In genomic region chr17:76570457-76570856, GRCh38 we compare ENCODE assay signal across 11 cellular contexts. TPM values are rescaled to one million over a fixed set of nuclear protein-coding genes. Genes with fewer than 3 reads are reported as not detected.
"Had no signal": no experiment of that assay in that cellular context is flagged by ENCODE, and none has a peak within 500 bp of the region (broad histone marks: within the 10 kb centered on the region; RNA-seq: fewer than 3 reads in every experiment).

No MANE protein-coding gene starts in this region.

- H2AFZ ChIP-seq: hepatocyte had no signal

- DNase-seq: activated CD4-positive, alpha-beta memory T cell treated with anti-CD3 and anti-CD28 coated beads, Interleukin-2, amount 10 ng/mL, durations not matched to agents 7 days and 5 days; activated effector memory CD4-positive, alpha-beta T cell treated with Interleukin-2 at 50 U/mL for 16 hours; activated T-cell treated with anti-CD3 and anti-CD28 coated beads, Interleukin-2, amount 50 U/mL, for 24 hours; stimulated activated CD4-positive, alpha-beta T cell treated with anti-CD3 and anti-CD28 coated beads, Interleukin-2, amount 100 ng/mL, for 48 hours; T-helper 1 cell; WERI-Rb-1 had no signal

- H3K27ac ChIP-seq: coronary artery, hepatocyte, WERI-Rb-1 had no signal

- H3K4me2 ChIP-seq: hepatocyte had no signal

- ATAC-seq: esophagus mucosa; stimulated activated memory B cell treated with anti-CD40 and anti-IgM and Interleukin-4, amounts not matched to agents 10 μg/mL and 1 μg/mL and 100 μg/mL, for 72 hours had no signal

- H3K27me3 ChIP-seq: hepatocyte had no signal

- H3K4me3 ChIP-seq: coronary artery, hepatocyte had no signal

RNA-seq across cellular contexts. Expression of gene PRCD, which starts 30.6 kb away (rescaled TPM):
- total RNA-seq: activated CD4-positive, alpha-beta memory T cell treated with anti-CD3 and anti-CD28 coated beads, Interleukin-2, amount 10 ng/mL, durations not matched to agents 7 days and 5 days; kidney epithelial cell had no signal

RNA-seq across cellular contexts. Expression of gene CYGB, which starts 32.9 kb away (rescaled TPM):
- total RNA-seq: activated CD4-positive, alpha-beta memory T cell treated with anti-CD3 and anti-CD28 coated beads, Interleukin-2, amount 10 ng/mL, durations not matched to agents 7 days and 5 days had no signal
